ENCODE assay signal across 8 cellular contexts in the genomic region with DNA sequence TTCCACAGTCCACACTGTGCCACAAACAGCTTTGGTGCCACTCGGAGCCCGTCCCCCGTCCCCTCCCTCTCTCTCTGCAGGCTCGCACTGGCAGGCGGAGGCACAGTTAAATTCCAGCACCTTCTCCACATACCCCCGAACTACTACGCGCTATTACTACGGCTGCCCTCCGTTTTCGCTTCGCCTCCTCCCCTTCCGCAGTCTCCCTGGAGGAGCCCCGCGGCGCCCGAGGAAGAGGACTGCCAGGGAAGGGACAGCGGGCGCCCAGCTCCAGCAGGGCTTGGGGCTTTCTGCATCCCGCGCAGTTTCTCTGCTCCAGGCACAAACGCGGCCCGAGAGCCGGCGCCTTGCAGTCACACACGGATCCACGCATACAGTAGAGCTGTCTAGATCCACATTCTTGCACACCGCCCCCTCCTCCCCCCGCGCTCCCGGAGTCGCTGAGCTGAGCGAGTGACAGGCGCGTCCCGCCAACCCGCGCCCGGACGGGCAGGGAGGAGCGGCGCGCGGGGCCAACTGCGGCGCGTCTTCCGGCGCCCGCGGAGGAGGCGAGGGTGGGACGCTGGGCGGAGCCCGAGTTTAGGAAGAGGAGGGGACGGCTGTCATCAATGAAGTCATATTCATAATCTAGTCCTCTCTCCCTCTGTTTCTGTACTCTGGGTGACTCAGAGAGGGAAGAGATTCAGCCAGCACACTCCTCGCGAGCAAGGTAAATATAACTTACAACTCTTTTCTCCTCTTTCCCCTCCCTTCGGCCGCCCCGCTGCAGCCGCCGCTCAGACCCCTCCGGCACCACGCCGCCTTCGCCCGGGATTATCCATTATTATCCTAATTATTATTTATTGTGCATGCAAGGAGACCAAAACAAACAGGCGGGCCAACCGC. TPM values are rescaled to one million over a fixed set of nuclear protein-coding genes. Genes with fewer than 3 reads are reported as not detected.
DNase-seq lines count a peak whose midpoint lies in the region; ATAC-seq and TF ChIP-seq lines count a peak whose summit lies in the region.

Gene SMARCA2 (plus strand): TSS at position 652 of the 885 bp plus-strand sequence. CDS start 13,676 bp downstream, outside the sequence.

- no peak for TF ChIP-seq CTCF in OCI-LY1 (IDR thresholded peaks at IDR 0.05; ENCODE audit: low read length)
- no peak for TF ChIP-seq CTCF in endothelial cell (IDR thresholded peaks at IDR 0.05; ENCODE audit: unreplicated experiment)

- no peaks in the 10 kb centered on the region; the same call in 1 of the 2 replicates for H3F3A ChIP-seq in OCI-LY1 (ENCODE audit: insufficient read depth, low read length)

- H3K4me1 Mint-ChIP-seq in endothelial cell (ENCODE audit: unreplicated experiment) = peaks cover 22% of the 10 kb centered on the region

- H3K4me3 ChIP-seq in HUES6 (ENCODE audit: low read depth, low read length) = peak within 1 kb of the TSS; percentile 85
- peak within 1 kb of the TSS; percentile 95 for H3K4me3 ChIP-seq in OCI-LY1 (ENCODE audit: low read depth, low read length, poor library complexity, severe bottlenecking)

- H3K9me2 ChIP-seq in OCI-LY1 (ENCODE audit: low read depth, low read length) = no peaks in the 10 kb centered on the region

- no peaks in the 10 kb centered on the region for H3K9me3 Mint-ChIP-seq in endothelial cell (ENCODE audit: unreplicated experiment)

- H3K27ac Mint-ChIP-seq in endothelial cell (ENCODE audit: unreplicated experiment) = peak within 1 kb of the TSS; percentile 57

- peaks cover 53% of the 10 kb centered on the region for H3K27me3 ChIP-seq in HUES6 (ENCODE audit: control insufficient read depth, insufficient read depth, low read length)
- no peaks in the 10 kb centered on the region for H3K27me3 ChIP-seq in OCI-LY1 (ENCODE audit: insufficient read depth, low read length)

- no peaks in the 10 kb centered on the region for H3K9me3 ChIP-seq in HUES6 (ENCODE audit: control insufficient read depth, insufficient read depth, low read depth, low read length)
- no peaks in the 10 kb centered on the region for H3K9me3 ChIP-seq in OCI-LY1 (ENCODE audit: low read length)

- 0 out of 2 replicates have a peak, but pooled peaks cover 4% of the 10 kb centered on the region for H4K20me1 ChIP-seq in OCI-LY1 (ENCODE audit: insufficient read depth, low read length)

- H3K4me3 Mint-ChIP-seq in endothelial cell (ENCODE audit: unreplicated experiment) = peak within 1 kb of the TSS; percentile 96

- peaks cover 14% of the 10 kb centered on the region for H3K27me3 Mint-ChIP-seq in endothelial cell (ENCODE audit: unreplicated experiment)

- peaks cover 14% of the 10 kb centered on the region for H3K4me1 ChIP-seq in HUES6 (ENCODE audit: control insufficient read depth, insufficient read depth, low read length)
- peaks cover 22% of the 10 kb centered on the region for H3K4me1 ChIP-seq in OCI-LY1 (ENCODE audit: insufficient read depth, low read length, severe bottlenecking)

- DNase-seq in D341Med (ENCODE audit: low spot score) (peak; percentile 95), endothelial cell (ENCODE audit: low spot score) (peak; percentile 90), midbrain (lab: John Stamatoyannopoulos, UW) (peak; percentile 98)
- peak; percentile 94 for DNase-seq in activated CD8-positive, alpha-beta memory T cell treated with anti-CD3 and anti-CD28 coated beads, Interleukin-2, amount 50 U/mL, for 48 hours
- peak; percentile 96 for DNase-seq in stimulated activated CD8-positive, alpha-beta memory T cell treated with anti-CD3 and anti-CD28 coated beads, Interleukin-15, amount 100 ng/mL, for 48 hours (ENCODE audit: low read depth in 2 of 2)

- H3K9ac ChIP-seq in HUES6 (ENCODE audit: low read length) = peak within 1 kb of the TSS; percentile 82
- peak within 1 kb of the TSS; percentile 84 for H3K9ac ChIP-seq in OCI-LY1 (ENCODE audit: low read length)

- H3K79me2 ChIP-seq in OCI-LY1 (ENCODE audit: insufficient read depth, low read length) = peaks cover 21% of the 10 kb centered on the region

- no peak within 1 kb of the TSS for H3K27ac ChIP-seq in HUES6 (ENCODE audit: low read depth, low read length)
- H3K27ac ChIP-seq in OCI-LY1 (ENCODE audit: low read depth, low read length, poor library complexity, severe bottlenecking) = peak within 1 kb of the TSS; percentile 73

- no peaks in the 10 kb centered on the region for H3K36me3 Mint-ChIP-seq in endothelial cell (ENCODE audit: low read depth, unreplicated experiment)

- H2AFZ ChIP-seq in OCI-LY1 (ENCODE audit: low read length) = peak within 1 kb of the TSS; percentile 99

- H3K36me3 ChIP-seq in HUES6 (ENCODE audit: control insufficient read depth, insufficient read depth, low read length) = no peaks in the 10 kb centered on the region
- H3K36me3 ChIP-seq in OCI-LY1 (ENCODE audit: insufficient read depth, low read length) = no peaks in the 10 kb centered on the region

- ATAC-seq in GM21447 (IDR thresholded peaks at IDR 0.05; ENCODE audit: unreplicated experiment) = peak; percentile 69

- H3K4me2 ChIP-seq in OCI-LY1 (ENCODE audit: low read length) = peak within 1 kb of the TSS; percentile 95

RNA-seq across cellular contexts. Expression of gene SMARCA2, which starts in this region (rescaled TPM):
- total RNA-seq in endothelial cell (ENCODE audit: unreplicated experiment) = 43.7 TPM
